Comparison of ENCODE assay signal across 16 cellular contexts in the genomic region with DNA sequence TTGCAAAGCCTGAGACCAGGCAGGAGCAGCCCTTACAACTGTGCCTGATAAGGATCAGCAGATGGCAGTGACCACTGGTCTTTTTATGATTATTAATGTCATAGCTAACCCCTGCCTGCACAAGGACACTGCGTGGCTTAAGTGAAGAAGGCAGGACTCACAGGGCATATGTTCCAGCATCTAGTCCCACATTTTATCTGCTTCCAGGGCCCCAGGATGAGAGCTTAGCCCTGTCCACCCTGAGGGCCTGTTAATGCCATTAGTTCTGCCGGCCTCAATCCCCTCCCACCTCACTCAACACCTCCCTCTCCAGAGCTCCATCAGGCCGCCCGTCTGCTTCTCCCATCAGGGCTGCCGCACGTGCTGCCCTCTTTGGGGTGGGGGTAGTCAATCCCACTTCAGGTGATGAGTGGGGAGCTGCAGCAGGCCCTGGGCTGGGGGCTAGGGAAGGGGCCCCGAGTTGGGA.
"Had no signal": no experiment of that assay in that cellular context is flagged by ENCODE, and none has a peak within 500 bp of the region (broad histone marks: within the 10 kb centered on the region; RNA-seq: fewer than 3 reads in every experiment).

No MANE protein-coding gene starts in this region.

- H3K36me3 ChIP-seq: breast epithelium, lower lobe of right lung, right atrium auricular region, stomach had no signal

- H3K27me3 ChIP-seq: breast epithelium, right atrium auricular region had no signal

- DNase-seq: activated CD4-positive, alpha-beta T cell treated with anti-CD3 and anti-CD28 coated beads, Interleukin-2, amount 50 U/mL, for 1 hour; activated CD8-positive, alpha-beta memory T cell treated with anti-CD3 and anti-CD28 coated beads, Interleukin-2, amount 50 U/mL, for 4 hours; activated effector memory CD4-positive, alpha-beta T cell treated with Interleukin-2 at 50 U/mL for 16 hours; activated T-cell treated with anti-CD3 and anti-CD28 coated beads, Interleukin-2, amount 50 U/mL, for 4 hours; effector CD8-positive, alpha-beta T cell; left cardiac atrium; lower lobe of right lung; nephron progenitor cell; stimulated activated CD4-positive, alpha-beta T cell treated with anti-CD3 and anti-CD28 coated beads, Interleukin-15, amount 100 ng/mL, for 24 hours; stimulated activated CD4-positive, alpha-beta T cell treated with anti-CD3 and anti-CD28 coated beads, Interleukin-2, amount 100 ng/mL, for 48 hours; stomach; T-helper 1 cell; T1000 had no signal

- H3K4me1 ChIP-seq: breast epithelium, lower lobe of right lung, stomach had no signal

- H3K4me3 ChIP-seq: breast epithelium, lower lobe of right lung, right atrium auricular region, SK-N-MC, stomach had no signal

- H3K9me3 ChIP-seq: breast epithelium, lower lobe of right lung, stomach had no signal
